1 cellular context compared by ENCODE assay signal in the genomic region with DNA sequence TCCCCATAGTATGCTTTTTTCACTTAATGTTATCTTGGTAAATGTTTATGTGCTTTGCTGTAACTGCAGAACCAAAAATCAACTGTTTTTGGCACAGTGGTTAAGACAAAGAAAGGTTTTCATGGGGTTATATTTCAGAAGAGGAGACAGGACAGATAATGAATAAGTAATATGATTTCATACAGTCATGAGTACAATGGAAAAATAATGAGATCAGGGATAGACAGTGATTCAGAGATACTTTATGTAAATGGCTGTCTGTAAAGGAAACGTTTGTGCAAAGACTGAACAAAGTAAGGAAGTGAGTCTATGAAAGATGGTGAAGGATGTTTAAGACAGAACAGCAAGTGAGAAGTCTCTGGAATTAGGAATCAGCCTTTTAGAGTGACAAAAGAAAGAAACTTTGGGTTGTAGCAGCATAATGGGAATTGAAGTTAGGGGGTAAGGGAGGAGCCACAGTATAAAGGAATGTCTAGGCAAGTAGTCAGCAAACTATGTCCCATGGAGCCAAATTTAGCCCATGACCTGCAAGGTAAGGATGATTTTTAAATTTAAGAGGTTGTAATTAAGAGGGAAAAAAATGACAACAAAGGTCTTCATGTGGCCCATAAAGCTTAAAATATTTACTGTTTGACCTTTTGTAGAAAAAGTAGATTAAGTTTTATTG.
TF ChIP-seq lines count a peak whose summit lies in the region.

No MANE protein-coding gene starts in this region.

TF ChIP-seq in IMR-90, 13 proteins besides CTCF, POLR2A, EP300 and RAD21:
- TF ChIP-seq, protein P1, sequence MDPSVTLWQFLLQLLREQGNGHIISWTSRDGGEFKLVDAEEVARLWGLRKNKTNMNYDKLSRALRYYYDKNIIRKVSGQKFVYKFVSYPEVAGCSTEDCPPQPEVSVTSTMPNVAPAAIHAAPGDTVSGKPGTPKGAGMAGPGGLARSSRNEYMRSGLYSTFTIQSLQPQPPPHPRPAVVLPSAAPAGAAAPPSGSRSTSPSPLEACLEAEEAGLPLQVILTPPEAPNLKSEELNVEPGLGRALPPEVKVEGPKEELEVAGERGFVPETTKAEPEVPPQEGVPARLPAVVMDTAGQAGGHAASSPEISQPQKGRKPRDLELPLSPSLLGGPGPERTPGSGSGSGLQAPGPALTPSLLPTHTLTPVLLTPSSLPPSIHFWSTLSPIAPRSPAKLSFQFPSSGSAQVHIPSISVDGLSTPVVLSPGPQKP (IDR thresholded peaks at IDR 0.05; ENCODE audit: borderline replicate concordance, low read depth, low read length) = no peak
- TF ChIP-seq FOS (IDR thresholded peaks at IDR 0.05; ENCODE audit: low read depth, low read length) (no peak), MXI1 (IDR thresholded peaks at IDR 0.05; ENCODE audit: borderline replicate concordance, low read depth, low read length) (no peak), CHD1 (IDR thresholded peaks at IDR 0.05; ENCODE audit: low read depth, low read length) (no peak), RCOR1 (IDR thresholded peaks at IDR 0.05; ENCODE audit: insufficient replicate concordance, low read length) (no peak), MAFK (IDR thresholded peaks at IDR 0.05; ENCODE audit: low read depth, low read length) (no peak), SMC3 (IDR thresholded peaks at IDR 0.05; ENCODE audit: low read depth, low read length) (no peak), RFX5 (IDR thresholded peaks at IDR 0.05; ENCODE audit: low read depth, low read length) (no peak), NFE2L2 (IDR thresholded peaks at IDR 0.05; ENCODE audit: low read depth, low read length) (no peak), CEBPB (IDR thresholded peaks at IDR 0.05; ENCODE audit: low read depth, low read length) (no peak), MAZ (IDR thresholded peaks at IDR 0.05; ENCODE audit: borderline replicate concordance, low read depth, low read length) (no peak), BHLHE40 (IDR thresholded peaks at IDR 0.05; ENCODE audit: low read depth, low read length) (no peak)
- TF ChIP-seq, protein P2, sequence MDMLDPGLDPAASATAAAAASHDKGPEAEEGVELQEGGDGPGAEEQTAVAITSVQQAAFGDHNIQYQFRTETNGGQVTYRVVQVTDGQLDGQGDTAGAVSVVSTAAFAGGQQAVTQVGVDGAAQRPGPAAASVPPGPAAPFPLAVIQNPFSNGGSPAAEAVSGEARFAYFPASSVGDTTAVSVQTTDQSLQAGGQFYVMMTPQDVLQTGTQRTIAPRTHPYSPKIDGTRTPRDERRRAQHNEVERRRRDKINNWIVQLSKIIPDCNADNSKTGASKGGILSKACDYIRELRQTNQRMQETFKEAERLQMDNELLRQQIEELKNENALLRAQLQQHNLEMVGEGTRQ (IDR thresholded peaks at IDR 0.05; ENCODE audit: low read depth, low read length) = no peak
